In the genomic region with DNA sequence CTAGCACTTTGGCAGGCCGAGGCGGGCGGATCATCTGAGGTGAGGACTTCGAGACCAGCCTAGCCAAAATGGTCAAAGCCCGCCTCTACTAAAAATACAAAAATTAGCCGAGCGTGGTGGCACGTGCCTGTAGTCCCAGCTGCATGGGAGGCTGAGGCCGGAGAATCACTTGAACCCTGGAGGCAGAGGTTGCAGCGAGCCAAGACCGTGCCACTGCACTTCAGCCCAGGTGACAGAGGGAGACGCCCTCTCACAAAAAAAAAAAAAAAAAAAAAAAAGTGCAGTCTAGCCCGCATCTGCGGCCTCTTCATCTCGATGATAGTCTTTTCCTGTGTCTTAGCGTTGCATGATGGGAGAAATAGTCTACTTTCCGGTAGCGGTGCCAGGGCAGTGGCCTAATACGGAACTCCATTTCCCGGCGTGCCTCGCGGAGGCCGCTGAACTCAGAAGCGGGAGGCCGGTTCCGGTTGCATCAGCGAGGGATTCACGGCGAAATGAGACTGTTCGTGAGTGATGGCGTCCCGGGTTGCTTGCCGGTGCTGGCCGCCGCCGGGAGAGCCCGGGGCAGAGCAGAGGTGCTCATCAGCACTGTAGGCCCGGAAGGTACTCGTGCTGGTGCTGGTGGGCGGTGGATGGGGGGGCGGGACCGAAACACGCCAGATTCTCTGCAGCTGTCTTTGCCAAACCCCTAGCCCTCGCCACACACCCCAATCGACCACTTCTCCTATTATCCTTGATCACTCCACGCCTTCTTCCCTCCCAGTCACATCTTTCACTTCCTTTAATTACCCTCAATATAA, we compare ENCODE assay signal across 1 cellular context.
TF ChIP-seq lines count a peak whose summit lies in the region.

A gene (plus strand): TSS at position 472 of the 800 bp plus-strand sequence. CDS start 23 bp downstream, at position 495.

TF ChIP-seq in HepG2, 621 proteins besides CTCF, POLR2A, EP300 and RAD21 (continued from another document and continues in another):
- TF ChIP-seq ZFYVE20 (CRISPR knock-in tag; IDR thresholded peaks at IDR 0.05; ENCODE audit: borderline replicate concordance, low read depth), result no peak
- no peak for TF ChIP-seq RFXANK (CRISPR knock-in tag; IDR thresholded peaks at IDR 0.05)
- TF ChIP-seq ZNF431 (CRISPR knock-in tag; IDR thresholded peaks at IDR 0.05; ENCODE audit: borderline replicate concordance, low read depth), result no peak
- peak; percentile 71 for TF ChIP-seq SP4 (CRISPR knock-in tag; IDR thresholded peaks at IDR 0.05)
- no peak for TF ChIP-seq ZNF660 (CRISPR knock-in tag; IDR thresholded peaks at IDR 0.05; ENCODE audit: borderline replicate concordance, low read depth)
- no peak for TF ChIP-seq TOE1 (CRISPR knock-in tag; IDR thresholded peaks at IDR 0.05)
- TF ChIP-seq, protein P1, sequence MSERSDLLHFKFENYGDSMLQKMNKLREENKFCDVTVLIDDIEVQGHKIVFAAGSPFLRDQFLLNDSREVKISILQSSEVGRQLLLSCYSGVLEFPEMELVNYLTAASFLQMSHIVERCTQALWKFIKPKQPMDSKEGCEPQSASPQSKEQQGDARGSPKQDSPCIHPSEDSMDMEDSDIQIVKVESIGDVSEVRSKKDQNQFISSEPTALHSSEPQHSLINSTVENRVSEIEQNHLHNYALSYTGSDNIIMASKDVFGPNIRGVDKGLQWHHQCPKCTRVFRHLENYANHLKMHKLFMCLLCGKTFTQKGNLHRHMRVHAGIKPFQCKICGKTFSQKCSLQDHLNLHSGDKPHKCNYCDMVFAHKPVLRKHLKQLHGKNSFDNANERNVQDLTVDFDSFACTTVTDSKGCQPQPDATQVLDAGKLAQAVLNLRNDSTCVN (CRISPR knock-in tag; IDR thresholded peaks at IDR 0.05; ENCODE audit: borderline replicate concordance), result no peak
- no peak for TF ChIP-seq SP140L (CRISPR knock-in tag; IDR thresholded peaks at IDR 0.05; ENCODE audit: borderline replicate concordance)
- no peak for TF ChIP-seq ZNF569 (CRISPR knock-in tag; IDR thresholded peaks at IDR 0.05; ENCODE audit: borderline replicate concordance)
- TF ChIP-seq ZBTB3 (CRISPR knock-in tag; IDR thresholded peaks at IDR 0.05; ENCODE audit: borderline replicate concordance, low read depth), result no peak
- no peak for TF ChIP-seq BCL6 (CRISPR knock-in tag; IDR thresholded peaks at IDR 0.05)
- TF ChIP-seq ZNF274 (CRISPR knock-in tag; IDR thresholded peaks at IDR 0.05), result no peak
- peak; percentile 67 for TF ChIP-seq TBX2 (CRISPR knock-in tag; IDR thresholded peaks at IDR 0.05; ENCODE audit: borderline replicate concordance)
- no peak for TF ChIP-seq ZNF75D (CRISPR knock-in tag; IDR thresholded peaks at IDR 0.05; ENCODE audit: borderline replicate concordance)
- TF ChIP-seq, protein P2, sequence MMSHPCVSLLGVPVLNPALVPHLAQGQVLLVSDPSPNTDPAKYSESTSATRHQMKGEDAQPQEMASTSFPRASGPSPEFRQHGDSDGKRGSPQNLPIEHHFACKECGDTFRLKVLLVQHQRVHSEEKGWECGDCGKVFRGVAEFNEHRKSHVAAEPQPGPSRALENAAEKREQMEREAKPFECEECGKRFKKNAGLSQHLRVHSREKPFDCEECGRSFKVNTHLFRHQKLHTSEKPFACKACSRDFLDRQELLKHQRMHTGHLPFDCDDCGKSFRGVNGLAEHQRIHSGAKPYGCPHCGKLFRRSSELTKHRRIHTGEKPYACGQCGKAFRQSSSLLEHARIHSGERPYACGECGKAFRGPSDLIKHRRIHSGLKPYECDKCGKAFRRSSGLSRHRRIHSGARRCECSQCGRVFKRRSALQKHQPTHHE (CRISPR knock-in tag; IDR thresholded peaks at IDR 0.05; ENCODE audit: borderline replicate concordance), result peak; percentile 44; the same call in 1 of the 2 replicates
- TF ChIP-seq ZEB1 (IDR thresholded peaks at IDR 0.05; ENCODE audit: insufficient replicate concordance, low read depth), result peak; percentile 44
- no peak for TF ChIP-seq KDM6A (CRISPR knock-in tag; IDR thresholded peaks at IDR 0.05; ENCODE audit: low read depth)
- no peak for TF ChIP-seq ZNF749 (CRISPR knock-in tag; IDR thresholded peaks at IDR 0.05; ENCODE audit: borderline replicate concordance)
- TF ChIP-seq ELF3 (CRISPR knock-in tag; IDR thresholded peaks at IDR 0.05), result peak; percentile 72
- no peak for TF ChIP-seq ZNF326 (CRISPR knock-in tag; IDR thresholded peaks at IDR 0.05; ENCODE audit: borderline replicate concordance)
- TF ChIP-seq, protein P3, sequence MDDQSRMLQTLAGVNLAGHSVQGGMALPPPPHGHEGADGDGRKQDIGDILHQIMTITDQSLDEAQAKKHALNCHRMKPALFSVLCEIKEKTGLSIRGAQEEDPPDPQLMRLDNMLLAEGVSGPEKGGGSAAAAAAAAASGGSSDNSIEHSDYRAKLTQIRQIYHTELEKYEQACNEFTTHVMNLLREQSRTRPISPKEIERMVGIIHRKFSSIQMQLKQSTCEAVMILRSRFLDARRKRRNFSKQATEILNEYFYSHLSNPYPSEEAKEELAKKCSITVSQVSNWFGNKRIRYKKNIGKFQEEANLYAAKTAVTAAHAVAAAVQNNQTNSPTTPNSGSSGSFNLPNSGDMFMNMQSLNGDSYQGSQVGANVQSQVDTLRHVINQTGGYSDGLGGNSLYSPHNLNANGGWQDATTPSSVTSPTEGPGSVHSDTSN (CRISPR knock-in tag; IDR thresholded peaks at IDR 0.05; ENCODE audit: borderline replicate concordance), result no peak
- no peak for TF ChIP-seq HMG20B (CRISPR knock-in tag; conservative IDR thresholded peaks at IDR 0.05)
- TF ChIP-seq SP2 (CRISPR knock-in tag; IDR thresholded peaks at IDR 0.05), result no peak
- no peak for TF ChIP-seq CHD2 (IDR thresholded peaks at IDR 0.05; ENCODE audit: low read depth, low read length)
- no peak for TF ChIP-seq ZNF83 (CRISPR knock-in tag; IDR thresholded peaks at IDR 0.05; ENCODE audit: borderline replicate concordance)
- peak; percentile 83 for TF ChIP-seq HOXA3 (CRISPR knock-in tag; IDR thresholded peaks at IDR 0.05)
- TF ChIP-seq ZNF737 (CRISPR knock-in tag; IDR thresholded peaks at IDR 0.05; ENCODE audit: borderline replicate concordance), result no peak
- TF ChIP-seq, protein P4, sequence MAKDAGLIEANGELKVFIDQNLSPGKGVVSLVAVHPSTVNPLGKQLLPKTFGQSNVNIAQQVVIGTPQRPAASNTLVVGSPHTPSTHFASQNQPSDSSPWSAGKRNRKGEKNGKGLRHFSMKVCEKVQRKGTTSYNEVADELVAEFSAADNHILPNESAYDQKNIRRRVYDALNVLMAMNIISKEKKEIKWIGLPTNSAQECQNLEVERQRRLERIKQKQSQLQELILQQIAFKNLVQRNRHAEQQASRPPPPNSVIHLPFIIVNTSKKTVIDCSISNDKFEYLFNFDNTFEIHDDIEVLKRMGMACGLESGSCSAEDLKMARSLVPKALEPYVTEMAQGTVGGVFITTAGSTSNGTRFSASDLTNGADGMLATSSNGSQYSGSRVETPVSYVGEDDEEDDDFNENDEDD (CRISPR knock-in tag; IDR thresholded peaks at IDR 0.05; ENCODE audit: borderline replicate concordance), result peak; percentile 69; the same call in 1 of the 2 replicates
- no peak for TF ChIP-seq ZNF772 (CRISPR knock-in tag; IDR thresholded peaks at IDR 0.05)
- TF ChIP-seq GZF1 (CRISPR knock-in tag; IDR thresholded peaks at IDR 0.05), result no peak
- TF ChIP-seq ZNF446 (CRISPR knock-in tag; IDR thresholded peaks at IDR 0.05), result 0 out of 2 replicates have a peak, but pooled peaks have one; percentile 50
- TF ChIP-seq ZNF644 (CRISPR knock-in tag; IDR thresholded peaks at IDR 0.05; ENCODE audit: low read depth), result no peak
- no peak for TF ChIP-seq ZFP1 (CRISPR knock-in tag; IDR thresholded peaks at IDR 0.05)
- TF ChIP-seq ZSCAN9 (CRISPR knock-in tag; IDR thresholded peaks at IDR 0.05; ENCODE audit: borderline replicate concordance), result no peak
- TF ChIP-seq, protein P5, sequence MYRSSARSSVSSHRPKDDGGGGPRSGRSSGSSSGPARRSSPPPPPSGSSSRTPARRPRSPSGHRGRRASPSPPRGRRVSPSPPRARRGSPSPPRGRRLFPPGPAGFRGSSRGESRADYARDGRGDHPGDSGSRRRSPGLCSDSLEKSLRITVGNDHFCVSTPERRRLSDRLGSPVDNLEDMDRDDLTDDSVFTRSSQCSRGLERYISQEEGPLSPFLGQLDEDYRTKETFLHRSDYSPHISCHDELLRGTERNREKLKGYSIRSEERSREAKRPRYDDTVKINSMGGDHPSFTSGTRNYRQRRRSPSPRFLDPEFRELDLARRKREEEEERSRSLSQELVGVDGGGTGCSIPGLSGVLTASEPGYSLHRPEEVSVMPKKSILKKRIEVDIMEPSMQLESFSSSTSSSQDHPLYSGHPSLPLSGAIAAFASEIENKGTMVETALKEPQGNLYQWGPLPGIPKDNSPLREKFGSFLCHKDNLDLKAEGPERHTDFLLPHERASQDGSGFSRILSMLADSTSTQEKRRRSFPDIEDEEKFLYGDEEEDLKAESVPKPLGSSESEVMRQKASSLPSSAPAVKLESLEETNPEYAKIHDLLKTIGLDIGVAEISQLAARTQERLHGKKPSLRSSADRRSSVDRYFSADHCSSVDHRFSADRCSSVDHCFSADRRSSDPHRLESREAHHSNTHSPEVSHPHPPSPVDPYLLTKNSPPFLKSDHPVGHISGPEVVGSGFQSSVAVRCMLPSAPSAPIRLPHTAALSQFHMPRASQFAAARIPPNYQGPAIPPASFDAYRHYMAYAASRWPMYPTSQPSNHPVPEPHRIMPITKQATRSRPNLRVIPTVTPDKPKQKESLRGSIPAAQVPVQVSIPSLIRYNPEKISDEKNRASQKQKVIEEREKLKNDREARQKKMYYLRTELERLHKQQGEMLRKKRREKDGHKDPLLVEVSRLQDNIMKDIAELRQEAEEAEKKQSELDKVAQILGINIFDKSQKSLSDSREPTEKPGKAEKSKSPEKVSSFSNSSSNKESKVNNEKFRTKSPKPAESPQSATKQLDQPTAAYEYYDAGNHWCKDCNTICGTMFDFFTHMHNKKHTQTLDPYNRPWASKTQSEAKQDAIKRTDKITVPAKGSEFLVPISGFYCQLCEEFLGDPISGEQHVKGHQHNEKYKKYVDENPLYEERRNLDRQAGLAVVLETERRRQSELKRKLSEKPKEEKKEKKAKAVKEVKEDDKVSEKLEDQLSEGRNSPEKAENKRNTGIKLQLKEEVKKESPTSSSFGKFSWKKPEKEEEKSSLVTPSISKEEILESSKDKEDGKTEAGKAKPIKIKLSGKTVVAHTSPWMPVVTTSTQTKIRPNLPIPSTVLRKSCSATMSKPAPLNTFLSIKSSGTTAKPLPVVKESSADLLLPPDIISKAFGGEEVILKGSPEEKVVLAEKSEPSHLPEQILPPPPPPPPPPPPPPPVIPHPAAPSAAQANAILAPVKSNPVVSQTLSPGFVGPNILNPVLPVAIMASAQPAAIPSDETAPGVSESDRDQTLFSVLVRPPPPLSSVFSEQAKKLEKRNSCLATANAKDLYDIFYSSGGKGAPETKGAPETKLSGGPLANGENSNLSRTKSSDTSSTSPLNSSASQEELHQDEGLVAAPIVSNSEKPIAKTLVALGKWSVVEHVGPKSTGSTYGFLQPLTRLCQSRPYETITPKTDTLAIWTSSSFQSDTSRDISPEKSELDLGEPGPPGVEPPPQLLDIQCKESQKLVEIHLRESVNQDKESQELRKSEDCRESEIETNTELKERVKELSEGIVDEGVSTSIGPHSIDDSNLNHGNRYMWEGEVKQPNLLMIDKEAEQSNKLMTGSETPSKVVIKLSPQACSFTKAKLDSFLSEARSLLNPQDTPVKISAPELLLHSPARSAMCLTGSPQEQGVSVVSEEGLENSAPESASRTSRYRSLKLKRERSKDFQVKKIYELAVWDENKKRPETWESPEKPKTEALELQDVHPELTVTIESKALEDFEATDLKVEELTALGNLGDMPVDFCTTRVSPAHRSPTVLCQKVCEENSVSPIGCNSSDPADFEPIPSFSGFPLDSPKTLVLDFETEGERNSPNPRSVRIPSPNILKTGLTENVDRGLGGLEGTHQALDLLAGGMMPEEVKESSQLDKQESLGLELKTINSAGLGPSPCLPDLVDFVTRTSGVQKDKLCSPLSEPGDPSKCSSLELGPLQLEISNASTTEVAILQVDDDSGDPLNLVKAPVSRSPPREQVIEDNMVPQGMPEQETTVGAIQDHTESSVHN (CRISPR knock-in tag; IDR thresholded peaks at IDR 0.05), result no peak
- TF ChIP-seq KAT7 (CRISPR knock-in tag; IDR thresholded peaks at IDR 0.05; ENCODE audit: borderline replicate concordance), result no peak; the same call in 1 of the 2 replicates
- TF ChIP-seq ZKSCAN5 (CRISPR knock-in tag; IDR thresholded peaks at IDR 0.05), result no peak
- no peak for TF ChIP-seq KAT2B (IDR thresholded peaks at IDR 0.05; ENCODE audit: borderline replicate concordance, low read depth, low read length)
- TF ChIP-seq SAFB2 (CRISPR knock-in tag; IDR thresholded peaks at IDR 0.05; ENCODE audit: borderline replicate concordance, low read depth), result no peak
- TF ChIP-seq ZNF138 (CRISPR knock-in tag; IDR thresholded peaks at IDR 0.05; ENCODE audit: low read depth), result no peak
- no peak for TF ChIP-seq RBAK (CRISPR knock-in tag; IDR thresholded peaks at IDR 0.05)
- TF ChIP-seq, protein P6, sequence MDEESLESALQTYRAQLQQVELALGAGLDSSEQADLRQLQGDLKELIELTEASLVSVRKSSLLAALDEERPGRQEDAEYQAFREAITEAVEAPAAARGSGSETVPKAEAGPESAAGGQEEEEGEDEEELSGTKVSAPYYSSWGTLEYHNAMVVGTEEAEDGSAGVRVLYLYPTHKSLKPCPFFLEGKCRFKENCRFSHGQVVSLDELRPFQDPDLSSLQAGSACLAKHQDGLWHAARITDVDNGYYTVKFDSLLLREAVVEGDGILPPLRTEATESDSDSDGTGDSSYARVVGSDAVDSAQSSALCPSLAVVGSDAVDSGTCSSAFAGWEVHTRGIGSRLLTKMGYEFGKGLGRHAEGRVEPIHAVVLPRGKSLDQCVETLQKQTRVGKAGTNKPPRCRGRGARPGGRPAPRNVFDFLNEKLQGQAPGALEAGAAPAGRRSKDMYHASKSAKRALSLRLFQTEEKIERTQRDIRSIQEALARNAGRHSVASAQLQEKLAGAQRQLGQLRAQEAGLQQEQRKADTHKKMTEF (CRISPR knock-in tag; IDR thresholded peaks at IDR 0.05), result peak; percentile 73
- no peak for TF ChIP-seq ZNF678 (CRISPR knock-in tag; IDR thresholded peaks at IDR 0.05)
- peak; percentile 94 for TF ChIP-seq DMAP1 (CRISPR knock-in tag; IDR thresholded peaks at IDR 0.05)
- TF ChIP-seq HNRNPL (IDR thresholded peaks at IDR 0.05; ENCODE audit: low read depth, low read length), result no peak
- peak; percentile 81; the same call in 1 of the 2 replicates for TF ChIP-seq ZMYM2 (CRISPR knock-in tag; IDR thresholded peaks at IDR 0.05)
- no peak for TF ChIP-seq ZNF331 (CRISPR knock-in tag; IDR thresholded peaks at IDR 0.05)
- TF ChIP-seq ZNF558 (CRISPR knock-in tag; IDR thresholded peaks at IDR 0.05; ENCODE audit: borderline replicate concordance), result no peak
- no peak for TF ChIP-seq ZNF20 (CRISPR knock-in tag; IDR thresholded peaks at IDR 0.05)
- TF ChIP-seq SRY (CRISPR knock-in tag; IDR thresholded peaks at IDR 0.05), result no peak; the same call in 1 of the 2 replicates
- no peak; the same call in 1 of the 2 replicates for TF ChIP-seq ZNF510 (CRISPR knock-in tag; IDR thresholded peaks at IDR 0.05; ENCODE audit: low read depth)
- no peak for TF ChIP-seq ZNF205 (CRISPR knock-in tag; IDR thresholded peaks at IDR 0.05)
- peak; percentile 81 for TF ChIP-seq HOXA5 (CRISPR knock-in tag; IDR thresholded peaks at IDR 0.05)
- no peak for TF ChIP-seq DR1 (CRISPR knock-in tag; IDR thresholded peaks at IDR 0.05)
- no peak for TF ChIP-seq ZBTB38 (CRISPR knock-in tag; IDR thresholded peaks at IDR 0.05)
- no peak for TF ChIP-seq TRIM24 (CRISPR knock-in tag; IDR thresholded peaks at IDR 0.05)
- 0 out of 2 replicates have a peak, but pooled peaks have one; percentile 24 for TF ChIP-seq SIX1 (CRISPR knock-in tag; IDR thresholded peaks at IDR 0.05; ENCODE audit: borderline replicate concordance)
- no peak for TF ChIP-seq ZNF253 (CRISPR knock-in tag; IDR thresholded peaks at IDR 0.05; ENCODE audit: borderline replicate concordance)
